14 cellular contexts compared by ENCODE assay signal in the genomic region with DNA sequence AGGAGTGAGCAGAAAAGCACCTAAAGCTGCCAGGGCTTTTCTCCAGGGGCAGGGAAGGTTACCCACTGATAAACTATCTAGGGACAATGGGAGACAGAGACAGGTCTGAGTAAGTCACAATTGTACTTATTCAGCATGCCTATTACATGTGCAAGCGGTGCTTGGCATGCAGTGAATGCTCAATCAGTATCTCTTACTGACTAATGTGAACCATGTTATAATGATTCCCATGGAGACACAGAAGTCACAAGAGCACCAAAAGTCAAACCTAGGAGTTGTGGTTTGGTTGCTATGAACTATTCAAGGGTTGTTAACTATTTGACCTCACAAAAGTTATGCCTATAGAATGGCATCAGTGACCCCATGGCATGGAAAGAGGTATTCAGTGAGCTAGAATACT. TPM values are rescaled to one million over a fixed set of nuclear protein-coding genes. Genes with fewer than 3 reads are reported as not detected.
DNase-seq lines count a peak whose midpoint lies in the region; TF ChIP-seq lines count a peak whose summit lies in the region.
"Had no signal": no experiment of that assay in that cellular context is flagged by ENCODE, and none has a peak within 500 bp of the region (broad histone marks: within the 10 kb centered on the region; RNA-seq: fewer than 3 reads in every experiment).

No MANE protein-coding gene starts in this region.

- no peak overlapping the region for H2BK5ac ChIP-seq in trophoblast cell (ENCODE audit: low read depth, low read length, poor library complexity)

- H2BK120ac ChIP-seq in trophoblast cell (ENCODE audit: insufficient read depth, low read length, poor library complexity) = no peak overlapping the region

- no peak overlapping the region for H4K91ac ChIP-seq in trophoblast cell (ENCODE audit: low read depth, low read length)

- H3K4me3 Mint-ChIP-seq in activated T-cell treated with anti-CD3 and anti-CD28 coated beads, Interleukin-2, amount 50 U/mL, for 24 hours = no peak overlapping the region
- H3K4me3 Mint-ChIP-seq: CD14-positive monocyte; CD8-positive, alpha-beta T cell had no signal

- H3K9me3 ChIP-seq in trophoblast cell (ENCODE audit: insufficient read depth, low read depth, low read length) (no peaks in the 10 kb centered on the region), suprapubic skin (no peaks in the 10 kb centered on the region)
- H3K9me3 ChIP-seq: HAP-1 had no signal

- H3K27me3 ChIP-seq in trophoblast cell (ENCODE audit: insufficient read depth, low read length) (no peaks in the 10 kb centered on the region), suprapubic skin (no peaks in the 10 kb centered on the region)

- H3K4me2 ChIP-seq in trophoblast cell (ENCODE audit: low read length) = no peak overlapping the region

- no peak for DNase-seq in activated T-cell treated with anti-CD3 and anti-CD28 coated beads, Interleukin-2, amount 50 U/mL, for 24 hours
- no peak for DNase-seq in activated T-cell treated with anti-CD3 and anti-CD28 coated beads, Interleukin-2, amount 50 U/mL, for 1 hour
- DNase-seq in EH (ENCODE audit: low read depth) (peak; percentile 6), M059J (ENCODE audit: low read depth) (peak; percentile 20), trophoblast cell (peak; percentile 90 to 96), suprapubic skin (ENCODE audit: low spot score in 2 of 2) (no peak), SK-N-DZ (ENCODE audit: low spot score) (no peak)
- DNase-seq: CD8-positive, alpha-beta T cell; COR-L47; DMS153; DMS79 treated with DMSO at 0.1 percent for 48 hours; GF-D8 had no signal

- H3K79me2 ChIP-seq in trophoblast cell (ENCODE audit: control insufficient read depth, insufficient read depth, low read length, poor library complexity) = no peaks in the 10 kb centered on the region

- no peak overlapping the region for H2BK12ac ChIP-seq in trophoblast cell (ENCODE audit: low read length)

- H3K79me1 ChIP-seq in trophoblast cell (ENCODE audit: low read length) = no peaks in the 10 kb centered on the region

- no peak overlapping the region for H3K14ac ChIP-seq in trophoblast cell (ENCODE audit: low read length)

- no peak overlapping the region for H4K12ac ChIP-seq in trophoblast cell (ENCODE audit: low read depth, low read length)

- H3K27ac Mint-ChIP-seq in activated T-cell treated with anti-CD3 and anti-CD28 coated beads, Interleukin-2, amount 50 U/mL, for 24 hours = peak overlapping the region; percentile 34
- H3K27ac Mint-ChIP-seq: CD14-positive monocyte; CD8-positive, alpha-beta T cell had no signal

- no peak overlapping the region for H3K23ac ChIP-seq in trophoblast cell (ENCODE audit: low read length)

- H2AK5ac ChIP-seq in trophoblast cell (ENCODE audit: low read length) = no peak overlapping the region

- WGBS in trophoblast cell (ENCODE audit: extremely low coverage, insufficient coverage, insufficient read length) = no CpG with 5 or more reads among the region's 1 CpG
- WGBS in suprapubic skin = 100% methylated on average over 1 of the region's 1 CpG

- H3K36me3 ChIP-seq in trophoblast cell (ENCODE audit: control insufficient read depth in 1 of 2, insufficient read depth in 2 of 2, low read length in 2 of 2) (no peaks in the 10 kb centered on the region), suprapubic skin (no peaks in the 10 kb centered on the region)
- H3K36me3 ChIP-seq: HAP-1 had no signal

- no peak overlapping the region for H4K8ac ChIP-seq in trophoblast cell (ENCODE audit: low read depth, low read length)

- H3K4me1 ChIP-seq in trophoblast cell (ENCODE audit: control insufficient read depth in 1 of 2, insufficient read depth in 2 of 2, low read length in 2 of 2) = no peaks in the 10 kb centered on the region
- no peaks in the 10 kb centered on the region for H3K4me1 ChIP-seq in suprapubic skin
- H3K4me1 ChIP-seq: HAP-1 had no signal

- H2AFZ ChIP-seq in trophoblast cell (ENCODE audit: insufficient read depth, low read length, poor library complexity) = no peak overlapping the region

- no peak overlapping the region for H3K9ac ChIP-seq in trophoblast cell (ENCODE audit: low read length)

- H3K36me3 Mint-ChIP-seq in activated T-cell treated with anti-CD3 and anti-CD28 coated beads, Interleukin-2, amount 50 U/mL, for 24 hours (ENCODE audit: low read depth) = peaks cover 5% of the 10 kb centered on the region
- H3K36me3 Mint-ChIP-seq: CD14-positive monocyte; CD8-positive, alpha-beta T cell had no signal

- no peak for TF ChIP-seq POLR2A in suprapubic skin (IDR thresholded peaks at IDR 0.05)

- TF ChIP-seq CTCF in suprapubic skin (IDR thresholded peaks at IDR 0.05) = no peak

- H3K4ac ChIP-seq in trophoblast cell (ENCODE audit: low read depth, low read length) = no peak overlapping the region

- no peak overlapping the region for H3K18ac ChIP-seq in trophoblast cell (ENCODE audit: low read length)

- peaks cover 2% of the 10 kb centered on the region for H3K9me3 Mint-ChIP-seq in activated T-cell treated with anti-CD3 and anti-CD28 coated beads, Interleukin-2, amount 50 U/mL, for 24 hours
- H3K9me3 Mint-ChIP-seq: CD8-positive, alpha-beta T cell had no signal

- H3K27ac ChIP-seq in trophoblast cell (ENCODE audit: low read depth, low read length) (no peak overlapping the region), suprapubic skin (no peak overlapping the region)

- H3K4me1 Mint-ChIP-seq in activated T-cell treated with anti-CD3 and anti-CD28 coated beads, Interleukin-2, amount 50 U/mL, for 24 hours (ENCODE audit: low read depth) = peaks cover 54% of the 10 kb centered on the region
- H3K4me1 Mint-ChIP-seq: CD14-positive monocyte had no signal

- no peak for TF ChIP-seq EP300 in suprapubic skin (IDR thresholded peaks at IDR 0.05)

- H3K27me3 Mint-ChIP-seq in activated T-cell treated with anti-CD3 and anti-CD28 coated beads, Interleukin-2, amount 50 U/mL, for 24 hours = no peaks in the 10 kb centered on the region

- H3K4me3 ChIP-seq in trophoblast cell (ENCODE audit: low read depth, low read length) (no peak overlapping the region), suprapubic skin (no peak overlapping the region)
- H3K4me3 ChIP-seq: HAP-1 had no signal

RNA-seq across cellular contexts. Expression of a gene that starts 50.0 kb away (rescaled TPM):
- 0.22 and 0.52 TPM in 2 replicates for total RNA-seq in M059J (2014; rRNA removed; shearing (Covaris generic))
- 19.6 and 22.1 TPM in 2 replicates for polyA plus RNA-seq in trophoblast cell (2013)
- 10 to 100 TPM; 14.4 to 25.9 (median 18.1) TPM for total RNA-seq in suprapubic skin
- polyA plus RNA-seq in SK-N-DZ (2014; cell fraction: cytosol; rRNA removed) = 0.29 TPM in 1 of 2 replicates, not detected in the other
- not detected in 2 replicates for polyA plus RNA-seq in SK-N-DZ (2014; cell fraction: nucleus; rRNA removed)

Comparison
In these comparisons a context has a peak if more than half of its experiments do, and no peak if none do; other contexts are left out.
1. DNase-seq: peak in EH (single experiment), M059J (single experiment) and trophoblast cell (2 of 2); none in activated T-cell treated with anti-CD3 and anti-CD28 coated beads, Interleukin-2, amount 50 U/mL, for 24 hours (single experiment), activated T-cell treated with anti-CD3 and anti-CD28 coated beads, Interleukin-2, amount 50 U/mL, for 1 hour (single experiment), suprapubic skin (0 of 2) and SK-N-DZ (single experiment).
2. RNA of a gene that starts 50.0 kb away (total RNA-seq): 14.4 to 25.9 TPM in suprapubic skin; 0.22 to 0.52 TPM in M059J; every median in the first group is over 10 times any median in the second.